13 cellular contexts compared by ENCODE assay signal in the genomic region with DNA sequence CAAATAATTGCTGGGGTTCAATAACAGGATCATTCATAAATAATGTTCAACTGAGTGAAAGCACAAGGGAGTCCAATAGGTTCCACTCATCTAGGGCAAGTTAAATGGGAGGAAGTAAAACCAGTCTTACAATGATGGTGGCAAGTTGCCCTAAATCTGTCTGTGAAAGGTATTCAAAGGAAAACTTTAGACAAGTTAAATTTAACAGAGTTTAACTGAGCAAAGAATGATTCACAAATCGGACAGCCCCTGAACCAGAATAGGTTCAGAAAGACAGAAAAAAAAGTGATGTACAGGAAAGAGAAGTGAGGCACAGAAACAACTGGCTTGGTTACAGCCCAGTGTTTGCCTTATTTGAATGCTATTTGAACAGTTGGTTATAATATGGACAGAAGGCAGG.
DNase-seq lines count a peak whose midpoint lies in the region; ATAC-seq and TF ChIP-seq lines count a peak whose summit lies in the region.
"Had no signal": no experiment of that assay in that cellular context is flagged by ENCODE, and none has a peak within 500 bp of the region (broad histone marks: within the 10 kb centered on the region; RNA-seq: fewer than 3 reads in every experiment).

No MANE protein-coding gene starts in this region.

- no peaks in the 10 kb centered on the region for H3K36me3 Mint-ChIP-seq in type B pancreatic cell

- peaks cover 3% of the 10 kb centered on the region for H3K4me1 Mint-ChIP-seq in type B pancreatic cell (ENCODE audit: unreplicated experiment)

- H3K27me3 ChIP-seq in SK-N-SH (ENCODE audit: insufficient read depth) = no peaks in the 10 kb centered on the region

- 0 out of 2 replicates have a peak, but pooled peaks cover 4% of the 10 kb centered on the region for H3K9me2 ChIP-seq in SK-N-SH

- no peaks in the 10 kb centered on the region for H3K79me2 ChIP-seq in SK-N-SH (ENCODE audit: insufficient read depth)

- H3K27ac Mint-ChIP-seq in type B pancreatic cell = peak overlapping the region; percentile 12

- DNase-seq in SK-N-SH (no peak), LNCaP clone FGC (ENCODE audit: low read depth) (peak; percentile 67), type B pancreatic cell (ENCODE audit: extremely low spot score, unreplicated experiment) (no peak), NCI-H2196 treated with DMSO at 0.1 percent for 48 hours (lab: John Stamatoyannopoulos, UW; ENCODE audit: unreplicated experiment) (no peak)
- DNase-seq in activated CD8-positive, alpha-beta memory T cell treated with anti-CD3 and anti-CD28 coated beads, Interleukin-2, amount 50 U/mL, for 48 hours = no peak
- no peak for DNase-seq in activated CD4-positive, CD25-positive, alpha-beta regulatory T cell (lab: John Stamatoyannopoulos, UW)
- DNase-seq: activated CD8-positive, alpha-beta memory T cell treated with anti-CD3 and anti-CD28 coated beads, Interleukin-2, amount 50 U/mL, for 4 hours; amygdala; NCI-H1694; OCI-M1 had no signal

- no peaks in the 10 kb centered on the region for H3K36me3 ChIP-seq in SK-N-SH (replicated peaks in 1 of 2; ENCODE audit: control insufficient read depth in 1 of 2, insufficient read depth in 2 of 2, low read length in 1 of 2)

- TF ChIP-seq RAD21 in SK-N-SH (IDR thresholded peaks at IDR 0.05; ENCODE audit: low read length) = no peak

- H3K4me1 ChIP-seq in SK-N-SH (ENCODE audit: control insufficient read depth in 1 of 2, insufficient read depth in 2 of 2, low read depth in 1 of 2, low read length in 1 of 2) = peaks cover 0 to 23% of the 10 kb centered on the region in 2 experiments; a peak in 2 of 4 replicates

- H3K9me3 ChIP-seq in SK-N-SH = no peaks in the 10 kb centered on the region

- no peaks in the 10 kb centered on the region for H4K20me1 ChIP-seq in SK-N-SH (ENCODE audit: insufficient read depth)

- POLR2A ChIA-PET in SK-N-SH (lab: Yijun Ruan, JAX) = no interaction called here

- no peak overlapping the region for H3K4me3 ChIP-seq in SK-N-SH (ENCODE audit: low read depth in 2 of 2, low read length in 1 of 2)
- no peak overlapping the region for H3K4me3 ChIP-seq in LNCaP clone FGC (ENCODE audit: low read depth, low read length)

- no peak for TF ChIP-seq CTCF in SK-N-SH (IDR thresholded peaks at IDR 0.05)
- TF ChIP-seq CTCF in LNCaP clone FGC (IDR thresholded peaks at IDR 0.05; ENCODE audit: control insufficient read depth, extremely low read depth, insufficient read depth) = no peak
- no peak for TF ChIP-seq CTCF in type B pancreatic cell (conservative IDR thresholded peaks at IDR 0.05)

- no peak overlapping the region; a peak in 1 of 4 replicates for H3K27ac ChIP-seq in SK-N-SH (ENCODE audit: low read depth in 2 of 2, low read length in 1 of 2)

- WGBS in SK-N-SH (ENCODE audit: low lambda C conversion rate) = 75% methylated on average over 1 of the region's 1 CpG

- no peak overlapping the region for H3K9ac ChIP-seq in SK-N-SH

- no peaks in the 10 kb centered on the region for H3K9me3 Mint-ChIP-seq in type B pancreatic cell

- no peak overlapping the region for H3K4me3 Mint-ChIP-seq in type B pancreatic cell

- H3K27me3 Mint-ChIP-seq in type B pancreatic cell = no peaks in the 10 kb centered on the region

- no peak overlapping the region; the same call in 1 of the 2 replicates for H2AFZ ChIP-seq in SK-N-SH (ENCODE audit: low read depth)

- no peak for TF ChIP-seq EP300 in SK-N-SH (IDR thresholded peaks at IDR 0.05; ENCODE audit: borderline replicate concordance in 1 of 2, low read depth in 1 of 2, low read length in 1 of 2)

- H3F3A ChIP-seq in SK-N-SH (replicated peaks; ENCODE audit: insufficient read depth) = peaks cover 4% of the 10 kb centered on the region

- H3K4me2 ChIP-seq in SK-N-SH = no peak overlapping the region

- ATAC-seq in SK-N-SH treated with all-trans-retinoic acid at 6 μM for 48 hours (no peak; the same call in 2 of the 3 replicates), HG02943 (IDR thresholded peaks at IDR 0.05; ENCODE audit: low read depth, unreplicated experiment) (peak; percentile 46)
- ATAC-seq: sciatic nerve had no signal

- CTCF ChIA-PET in SK-N-SH (lab: Yijun Ruan, JAX) = no interaction called here

TF ChIP-seq in SK-N-SH, 30 proteins besides CTCF, POLR2A, EP300 and RAD21:
- TF ChIP-seq GABPA (IDR thresholded peaks at IDR 0.05; ENCODE audit: low read depth) (no peak), SMC3 (IDR thresholded peaks at IDR 0.05; ENCODE audit: low read depth, low read length) (no peak), RXRA (IDR thresholded peaks at IDR 0.05; ENCODE audit: borderline replicate concordance, low read depth) (no peak), TCF12 (IDR thresholded peaks at IDR 0.05) (peak; percentile 21; the same call in 1 of the 2 replicates), FOXJ3 (CRISPR knock-in tag; IDR thresholded peaks at IDR 0.05) (no peak)
- TF ChIP-seq, protein P1, sequence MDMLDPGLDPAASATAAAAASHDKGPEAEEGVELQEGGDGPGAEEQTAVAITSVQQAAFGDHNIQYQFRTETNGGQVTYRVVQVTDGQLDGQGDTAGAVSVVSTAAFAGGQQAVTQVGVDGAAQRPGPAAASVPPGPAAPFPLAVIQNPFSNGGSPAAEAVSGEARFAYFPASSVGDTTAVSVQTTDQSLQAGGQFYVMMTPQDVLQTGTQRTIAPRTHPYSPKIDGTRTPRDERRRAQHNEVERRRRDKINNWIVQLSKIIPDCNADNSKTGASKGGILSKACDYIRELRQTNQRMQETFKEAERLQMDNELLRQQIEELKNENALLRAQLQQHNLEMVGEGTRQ (IDR thresholded peaks at IDR 0.05; ENCODE audit: borderline replicate concordance, low read depth, low read length) = no peak
- TF ChIP-seq, protein P2, sequence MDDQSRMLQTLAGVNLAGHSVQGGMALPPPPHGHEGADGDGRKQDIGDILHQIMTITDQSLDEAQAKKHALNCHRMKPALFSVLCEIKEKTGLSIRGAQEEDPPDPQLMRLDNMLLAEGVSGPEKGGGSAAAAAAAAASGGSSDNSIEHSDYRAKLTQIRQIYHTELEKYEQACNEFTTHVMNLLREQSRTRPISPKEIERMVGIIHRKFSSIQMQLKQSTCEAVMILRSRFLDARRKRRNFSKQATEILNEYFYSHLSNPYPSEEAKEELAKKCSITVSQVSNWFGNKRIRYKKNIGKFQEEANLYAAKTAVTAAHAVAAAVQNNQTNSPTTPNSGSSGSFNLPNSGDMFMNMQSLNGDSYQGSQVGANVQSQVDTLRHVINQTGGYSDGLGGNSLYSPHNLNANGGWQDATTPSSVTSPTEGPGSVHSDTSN (IDR thresholded peaks at IDR 0.05) = peak; percentile 27; the same call in 1 of the 2 replicates
- TF ChIP-seq, protein P3, sequence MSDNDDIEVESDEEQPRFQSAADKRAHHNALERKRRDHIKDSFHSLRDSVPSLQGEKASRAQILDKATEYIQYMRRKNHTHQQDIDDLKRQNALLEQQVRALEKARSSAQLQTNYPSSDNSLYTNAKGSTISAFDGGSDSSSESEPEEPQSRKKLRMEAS (IDR thresholded peaks at IDR 0.05; ENCODE audit: low read depth) = no peak

TF ChIP-seq in SK-N-SH treated with all-trans-retinoic acid at 6 μM for 48 hours, 23 proteins besides CTCF, POLR2A, EP300 and RAD21 (continues in another document):
- TF ChIP-seq ARNTL (CRISPR knock-in tag; IDR thresholded peaks at IDR 0.05; ENCODE audit: borderline replicate concordance, low read depth) (no peak), ZFP30 (CRISPR knock-in tag; IDR thresholded peaks at IDR 0.05) (no peak), BACH2 (CRISPR knock-in tag; IDR thresholded peaks at IDR 0.05; ENCODE audit: borderline replicate concordance) (no peak), TOX (CRISPR knock-in tag; IDR thresholded peaks at IDR 0.05; ENCODE audit: borderline replicate concordance) (no peak), RARB (CRISPR knock-in tag; IDR thresholded peaks at IDR 0.05) (no peak), ZC3H10 (CRISPR knock-in tag; IDR thresholded peaks at IDR 0.05) (no peak), ZFP3 (CRISPR knock-in tag; IDR thresholded peaks at IDR 0.05) (no peak), ESRRG (CRISPR knock-in tag; IDR thresholded peaks at IDR 0.05) (no peak), ISL1 (CRISPR knock-in tag; IDR thresholded peaks at IDR 0.05) (no peak), ZNF70 (CRISPR knock-in tag; IDR thresholded peaks at IDR 0.05) (no peak), OSR1 (CRISPR knock-in tag; IDR thresholded peaks at IDR 0.05) (no peak)
- TF ChIP-seq, protein P4, sequence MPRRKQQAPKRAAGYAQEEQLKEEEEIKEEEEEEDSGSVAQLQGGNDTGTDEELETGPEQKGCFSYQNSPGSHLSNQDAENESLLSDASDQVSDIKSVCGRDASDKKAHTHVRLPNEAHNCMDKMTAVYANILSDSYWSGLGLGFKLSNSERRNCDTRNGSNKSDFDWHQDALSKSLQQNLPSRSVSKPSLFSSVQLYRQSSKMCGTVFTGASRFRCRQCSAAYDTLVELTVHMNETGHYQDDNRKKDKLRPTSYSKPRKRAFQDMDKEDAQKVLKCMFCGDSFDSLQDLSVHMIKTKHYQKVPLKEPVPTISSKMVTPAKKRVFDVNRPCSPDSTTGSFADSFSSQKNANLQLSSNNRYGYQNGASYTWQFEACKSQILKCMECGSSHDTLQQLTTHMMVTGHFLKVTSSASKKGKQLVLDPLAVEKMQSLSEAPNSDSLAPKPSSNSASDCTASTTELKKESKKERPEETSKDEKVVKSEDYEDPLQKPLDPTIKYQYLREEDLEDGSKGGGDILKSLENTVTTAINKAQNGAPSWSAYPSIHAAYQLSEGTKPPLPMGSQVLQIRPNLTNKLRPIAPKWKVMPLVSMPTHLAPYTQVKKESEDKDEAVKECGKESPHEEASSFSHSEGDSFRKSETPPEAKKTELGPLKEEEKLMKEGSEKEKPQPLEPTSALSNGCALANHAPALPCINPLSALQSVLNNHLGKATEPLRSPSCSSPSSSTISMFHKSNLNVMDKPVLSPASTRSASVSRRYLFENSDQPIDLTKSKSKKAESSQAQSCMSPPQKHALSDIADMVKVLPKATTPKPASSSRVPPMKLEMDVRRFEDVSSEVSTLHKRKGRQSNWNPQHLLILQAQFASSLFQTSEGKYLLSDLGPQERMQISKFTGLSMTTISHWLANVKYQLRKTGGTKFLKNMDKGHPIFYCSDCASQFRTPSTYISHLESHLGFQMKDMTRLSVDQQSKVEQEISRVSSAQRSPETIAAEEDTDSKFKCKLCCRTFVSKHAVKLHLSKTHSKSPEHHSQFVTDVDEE (CRISPR knock-in tag; IDR thresholded peaks at IDR 0.05) = no peak
